Comparison of ENCODE assay signal across 20 cellular contexts in genomic region chr1:227744668-227745067, GRCh38. TPM values are rescaled to one million over a fixed set of nuclear protein-coding genes. Genes with fewer than 3 reads are reported as not detected.
DNase-seq lines count a peak whose midpoint lies in the region; ATAC-seq, FAIRE-seq and TF ChIP-seq lines count a peak whose summit lies in the region.
"Had no signal": no experiment of that assay in that cellular context is flagged by ENCODE, and none has a peak within 500 bp of the region (broad histone marks: within the 10 kb centered on the region; RNA-seq: fewer than 3 reads in every experiment).

No MANE protein-coding gene starts in this region.

- H3K9me3 ChIP-seq in K562 (replicated peaks; ENCODE audit: control insufficient read depth, insufficient read depth, low read depth, low read length) (no peaks in the 10 kb centered on the region), neuronal stem cell (replicated peaks in 1 of 2; ENCODE audit: control insufficient read depth in 2 of 2, insufficient read depth in 1 of 2, low read depth in 1 of 2, low read length in 2 of 2) (no peaks in the 10 kb centered on the region)
- H3K9me3 ChIP-seq: neutrophil, vagina had no signal

- peaks cover 34% of the 10 kb centered on the region for H3K79me1 ChIP-seq in neuronal stem cell (ENCODE audit: low read depth, low read length)

- no peak for TF ChIP-seq POLR2A in K562 (conservative IDR thresholded peaks at IDR 0.05)

- no peak for ATAC-seq in K562
- no peak for ATAC-seq in HG03025 (IDR thresholded peaks at IDR 0.05; ENCODE audit: low FRiP score, unreplicated experiment)

- CTCF ChIA-PET in activated CD4-positive, alpha-beta memory T cell treated with anti-CD3 and anti-CD28 coated beads, Interleukin-2, amount 10 ng/mL, durations not matched to agents 7 days and 5 days (lab: Charles Lee): interaction anchor here (0.9 to 1.4 kb wide), 2 partner anchors 19 to 43 kb away, joined by 3 read pairs; no protein-coding TSS in a partner anchor
- CTCF ChIA-PET in activated CD4-positive, alpha-beta memory T cell treated with anti-CD3 and anti-CD28 coated beads for 36 hours (lab: Charles Lee): interaction anchor here (1.0 to 2.2 kb wide), 3 partner anchors 14 to 209 kb away, joined by 3 to 9 read pairs (median 7); no protein-coding TSS in a partner anchor
- CTCF ChIA-PET in K562 (lab: Yijun Ruan, JAX; ENCODE audit: low intra/inter-chr PET ratio): interaction anchor here (0.5 kb wide), 1 partner anchor 202 kb away, joined by 3 read pairs; no protein-coding TSS in a partner anchor

- H3K4me2 ChIP-seq in K562 (ENCODE audit: insufficient read depth, low read length) (no peak overlapping the region), neuronal stem cell (ENCODE audit: insufficient read depth, low read length, poor library complexity, severe bottlenecking) (no peak overlapping the region)

- H3K27me3 ChIP-seq in K562 (ENCODE audit: control insufficient read depth in 2 of 2, insufficient read depth in 2 of 2, low read length in 2 of 2) (no peaks in the 10 kb centered on the region), neuronal stem cell (ENCODE audit: control insufficient read depth in 3 of 3, insufficient read depth in 3 of 3, low read depth in 1 of 3, low read length in 3 of 3) (no peaks in the 10 kb centered on the region)
- H3K27me3 ChIP-seq: neutrophil, vagina had no signal

- H2BK15ac ChIP-seq in neuronal stem cell (ENCODE audit: low read length): no peak overlapping the region

- H2BK120ac ChIP-seq in neuronal stem cell (ENCODE audit: low read depth, low read length): no peak overlapping the region

- H3K18ac ChIP-seq in neuronal stem cell (ENCODE audit: low read length): no peak overlapping the region

- no peak overlapping the region for H3K23ac ChIP-seq in neuronal stem cell (ENCODE audit: low read depth, low read length, poor library complexity)

- H3K9me3 Mint-ChIP-seq in activated CD4-positive, alpha-beta memory T cell treated with anti-CD3 and anti-CD28 coated beads, Interleukin-2, amount 10 ng/mL, durations not matched to agents 7 days and 5 days: no peaks in the 10 kb centered on the region
- no peaks in the 10 kb centered on the region for H3K9me3 Mint-ChIP-seq in activated CD4-positive, alpha-beta memory T cell treated with anti-CD3 and anti-CD28 coated beads for 36 hours
- H3K9me3 Mint-ChIP-seq: activated B cell treated with CpG ODN at 0.5 μM for 24 hours had no signal

- H3K36me3 Mint-ChIP-seq in activated CD4-positive, alpha-beta memory T cell treated with anti-CD3 and anti-CD28 coated beads, Interleukin-2, amount 10 ng/mL, durations not matched to agents 7 days and 5 days (ENCODE audit: low read depth): peaks cover 36% of the 10 kb centered on the region
- peaks cover 12% of the 10 kb centered on the region for H3K36me3 Mint-ChIP-seq in activated CD4-positive, alpha-beta memory T cell treated with anti-CD3 and anti-CD28 coated beads for 36 hours

- POLR2A ChIA-PET in activated CD4-positive, alpha-beta memory T cell treated with anti-CD3 and anti-CD28 coated beads, Interleukin-2, amount 10 ng/mL, durations not matched to agents 7 days and 5 days (lab: Charles Lee): interaction anchor here (0.9 to 2.0 kb wide), 4 partner anchors 9 to 21 kb away, joined by 3 to 6 read pairs (median 4); partner anchors contain the start of genes JMJD4 and SNAP47
- POLR2A ChIA-PET in activated CD4-positive, alpha-beta memory T cell treated with anti-CD3 and anti-CD28 coated beads for 36 hours (lab: Charles Lee): interaction anchor here (1.0 kb wide), 1 partner anchor 15 kb away, joined by 4 read pairs; no protein-coding TSS in a partner anchor
- POLR2A ChIA-PET in K562 (lab: Yijun Ruan, JAX): interaction anchor here (0.8 kb wide), 1 partner anchor 16 kb away, joined by 3 read pairs; no protein-coding TSS in a partner anchor

- no TSS peak for BruUV-seq in K562 (replicated peaks; lab: Mats Ljungman, UMichigan)

- TF ChIP-seq EP300 in K562 (IDR thresholded peaks at IDR 0.05; ENCODE audit: low read length): no peak

- no peak overlapping the region for H4K91ac ChIP-seq in neuronal stem cell (ENCODE audit: low read depth, low read length, poor library complexity)

- intact Hi-C loops in activated CD4-positive, alpha-beta memory T cell treated with anti-CD3 and anti-CD28 coated beads for 36 hours (cut with micrococcal nuclease): no loop called here
- intact Hi-C loops in K562 (cut with micrococcal nuclease) (no loop called here), cardiac septum (cut with DNase I) (no loop called here)

- H3K27me3 Mint-ChIP-seq in activated CD4-positive, alpha-beta memory T cell treated with anti-CD3 and anti-CD28 coated beads, Interleukin-2, amount 10 ng/mL, durations not matched to agents 7 days and 5 days: no peaks in the 10 kb centered on the region
- no peaks in the 10 kb centered on the region for H3K27me3 Mint-ChIP-seq in activated CD4-positive, alpha-beta memory T cell treated with anti-CD3 and anti-CD28 coated beads for 36 hours
- H3K27me3 Mint-ChIP-seq: activated B cell treated with CpG ODN at 0.5 μM for 24 hours had no signal

- H3K9me1 ChIP-seq in K562 (ENCODE audit: control insufficient read depth, insufficient read depth, low read length): peaks cover 21% of the 10 kb centered on the region

- peaks cover 24% of the 10 kb centered on the region for H4K20me1 ChIP-seq in K562 (replicated peaks; ENCODE audit: control insufficient read depth, insufficient read depth, low read length)

- no peak overlapping the region for H2BK5ac ChIP-seq in neuronal stem cell (ENCODE audit: low read length)

- H3K27ac ChIP-seq in K562 (ENCODE audit: extremely low read depth, low read depth, low read length) (no peak overlapping the region), neuronal stem cell (replicated peaks; ENCODE audit: low read length) (no peak overlapping the region)
- H3K27ac ChIP-seq: neutrophil, SK-N-MC, vagina had no signal

- H2BK12ac ChIP-seq in neuronal stem cell (ENCODE audit: low read length): no peak overlapping the region

- H3K79me2 ChIP-seq in K562 (ENCODE audit: control insufficient read depth, insufficient read depth, low read length): peaks cover 70% of the 10 kb centered on the region

- no peak for TF ChIP-seq CTCF in K562 (IDR thresholded peaks at IDR 0.05 in 2 of 3, conservative IDR thresholded peaks at IDR 0.05 in 1 of 3; ENCODE audit: insufficient read depth in 2 of 3, low read depth in 1 of 3, low read length in 3 of 3)

- H3K36me3 ChIP-seq in K562 (ENCODE audit: control insufficient read depth, insufficient read depth, low read length) (peaks cover 20% of the 10 kb centered on the region), neuronal stem cell (replicated peaks in 1 of 2; ENCODE audit: control insufficient read depth in 2 of 2, insufficient read depth in 2 of 2, low read length in 2 of 2) (peaks cover 13 to 37% of the 10 kb centered on the region in 2 donors)

- H3K4me1 ChIP-seq in K562 (replicated peaks in 1 of 2; ENCODE audit: control insufficient read depth in 2 of 2, insufficient read depth in 2 of 2, low read length in 2 of 2) (peaks cover 22 to 34% of the 10 kb centered on the region in 2 experiments), neuronal stem cell (ENCODE audit: control insufficient read depth in 2 of 2, insufficient read depth in 1 of 2, low read depth in 1 of 2, low read length in 2 of 2) (no peaks in the 10 kb centered on the region)

- FAIRE-seq in K562 (lab: Jason Lieb, UNC): no peak

- no peak overlapping the region for H3K4ac ChIP-seq in neuronal stem cell (ENCODE audit: low read length)

- in situ Hi-C loops in K562 (cut with MboI): no loop called here

- WGBS in K562 (ENCODE audit: insufficient coverage, low coverage, missing lambda C conversion rate): 86% methylated on average over 8 of the region's 8 CpGs
- WGBS in neuronal stem cell (ENCODE audit: extremely low coverage in 2 of 2, insufficient read length in 2 of 2, insufficient replicate concordance in 1 of 2), 2 donors: no CpG with 5 or more reads among the region's 8 CpGs

- peak overlapping the region; percentile 71 for H3K27ac Mint-ChIP-seq in activated CD4-positive, alpha-beta memory T cell treated with anti-CD3 and anti-CD28 coated beads, Interleukin-2, amount 10 ng/mL, durations not matched to agents 7 days and 5 days
- no peak overlapping the region for H3K27ac Mint-ChIP-seq in activated CD4-positive, alpha-beta memory T cell treated with anti-CD3 and anti-CD28 coated beads for 36 hours
- H3K27ac Mint-ChIP-seq: activated B cell treated with CpG ODN at 0.5 μM for 24 hours had no signal

- H3K4me3 ChIP-seq in K562 (no peak overlapping the region), neuronal stem cell (ENCODE audit: low read length in 2 of 2) (peak overlapping the region in 1 of 2 donors; percentile 22)
- H3K4me3 ChIP-seq: SK-N-MC, vagina had no signal

- TF ChIP-seq RAD21 in K562 (CRISPR knock-in tag; conservative IDR thresholded peaks at IDR 0.05 in 1 of 2, IDR thresholded peaks at IDR 0.05 in 1 of 2): no peak

- no peak overlapping the region for H4K8ac ChIP-seq in neuronal stem cell (ENCODE audit: low read depth, low read length)

- H3K14ac ChIP-seq in neuronal stem cell (ENCODE audit: low read length): no peak overlapping the region

- H2AFZ ChIP-seq in K562 (ENCODE audit: low read depth, low read length) (no peak overlapping the region), neuronal stem cell (ENCODE audit: low read length) (no peak overlapping the region)

- no peak overlapping the region for H3K4me3 Mint-ChIP-seq in activated CD4-positive, alpha-beta memory T cell treated with anti-CD3 and anti-CD28 coated beads, Interleukin-2, amount 10 ng/mL, durations not matched to agents 7 days and 5 days
- no peak overlapping the region for H3K4me3 Mint-ChIP-seq in activated CD4-positive, alpha-beta memory T cell treated with anti-CD3 and anti-CD28 coated beads for 36 hours
- H3K4me3 Mint-ChIP-seq: activated B cell treated with CpG ODN at 0.5 μM for 24 hours had no signal

- peaks cover 82% of the 10 kb centered on the region for H3K4me1 Mint-ChIP-seq in activated CD4-positive, alpha-beta memory T cell treated with anti-CD3 and anti-CD28 coated beads, Interleukin-2, amount 10 ng/mL, durations not matched to agents 7 days and 5 days
- H3K4me1 Mint-ChIP-seq in activated CD4-positive, alpha-beta memory T cell treated with anti-CD3 and anti-CD28 coated beads for 36 hours (ENCODE audit: low read depth): peaks cover 58% of the 10 kb centered on the region

- H3K9ac ChIP-seq in K562 (ENCODE audit: insufficient read depth in 1 of 2, low read depth in 2 of 2, low read length in 2 of 2) (peak overlapping the region in 1 of 2 experiments; percentile 47; a peak in 1 of 4 replicates), neuronal stem cell (ENCODE audit: low read depth, low read length, poor library complexity) (peak overlapping the region; percentile 18)

- no peak overlapping the region for H2AK5ac ChIP-seq in neuronal stem cell (ENCODE audit: low read depth, low read length)

- DNase-seq in activated CD4-positive, alpha-beta memory T cell treated with anti-CD3 and anti-CD28 coated beads, Interleukin-2, amount 10 ng/mL, durations not matched to agents 7 days and 5 days: peak; percentile 17
- no peak for DNase-seq in activated CD4-positive, alpha-beta memory T cell treated with anti-CD3 and anti-CD28 coated beads for 36 hours
- DNase-seq in COR-L47 (lab: John Stamatoyannopoulos, UW) (peak; percentile 44), K562 (ENCODE audit: extremely low read depth in 1 of 4, low spot score in 3 of 4) (no peak), neuronal stem cell (ENCODE audit: low spot score) (no peak), NCI-H345 treated with DMSO at 0.1 percent for 48 hours (lab: John Stamatoyannopoulos, UW; ENCODE audit: unreplicated experiment) (no peak), cardiac septum (ENCODE audit: low spot score) (no peak)
- DNase-seq: activated B cell treated with CpG ODN at 0.5 μM for 24 hours; activated naive CD4-positive, alpha-beta T cell treated with anti-CD3 and anti-CD28 coated beads, Interleukin-2, amount 50 U/mL, for 16 hours; activated T-cell treated with anti-CD3 and anti-CD28 coated beads, Interleukin-2, amount 50 U/mL, for 1 hour; anterior cingulate cortex; central memory CD4-positive, alpha-beta T cell; foreskin fibroblast; NCI-H1092 treated with DMSO at 0.1 percent for 48 hours; NCI-H524; T-helper 9 cell had no signal

RNA-seq across cellular contexts. Expression of gene SNAP47, which starts 9.4 kb away (rescaled TPM):
- total RNA-seq in activated CD4-positive, alpha-beta memory T cell treated with anti-CD3 and anti-CD28 coated beads, Interleukin-2, amount 10 ng/mL, durations not matched to agents 7 days and 5 days: 10 to 100 TPM; 55.3 to 59.4 TPM
- total RNA-seq in activated CD4-positive, alpha-beta memory T cell treated with anti-CD3 and anti-CD28 coated beads for 36 hours: 10 to 100 TPM; 30.9 to 32.5 TPM
- 76.1 and 128 TPM in 2 replicates for total RNA-seq in K562 (2011; cell fraction: chromatin; rRNA removed; ENCODE audit: low replicate concordance)
- total RNA-seq in K562 (2011; cell fraction: nucleolus; rRNA removed): 57.5 and 65.0 TPM in 2 replicates
- 47.6 and 53.5 TPM in 2 replicates for total RNA-seq in K562 (2011; cell fraction: nucleoplasm; rRNA removed)
- total RNA-seq in K562 (2014; rRNA removed) (40.9 and 49.6 TPM in 2 replicates), K562 (2014; rRNA removed; fragmentation: Illumina TruSeq; extraction: Trizol) (30.7 and 32.7 TPM in 2 replicates), K562 (2015; rRNA removed; fragmentation: Illumina TruSeq; extraction: Trizol) (32.5 and 33.2 TPM in 2 replicates), K562 (2021) (37.3 and 41.3 TPM in 2 replicates), cardiac septum (44.0 TPM)
- polyA plus RNA-seq in K562 (2011; rRNA removed) (32.1 and 36.8 TPM in 2 replicates), K562 (2014; fragmentation: Illumina TruSeq; extraction: Trizol) (32.6 and 36.8 TPM in 2 replicates), K562 (2014; fragmentation: Nextera tagmentation; extraction: Ambion mirVana) (1 to 10 TPM; 2.5 to 4.4 TPM), K562 (2014; rRNA removed) (24.9 and 33.0 TPM in 2 replicates)
- polyA plus RNA-seq in K562 (2011; cell fraction: cytosol; rRNA removed): 38.5 and 42.9 TPM in 2 replicates
- polyA plus RNA-seq in K562 (2011; cell fraction: nucleus; rRNA removed): 32.8 and 52.6 TPM in 2 replicates
- polyA plus RNA-seq in K562 (2012): 28.7 and 32.4 TPM in 2 replicates
- polyA minus RNA-seq in K562 (2011; rRNA and poly(A)+ RNA removed): 33.3 and 35.8 TPM in 2 replicates
- polyA minus RNA-seq in K562 (2011; cell fraction: cytosol; rRNA and poly(A)+ RNA removed): 21.2 TPM in 2 replicates
- polyA minus RNA-seq in K562 (2011; cell fraction: nucleus; rRNA and poly(A)+ RNA removed): 38.6 and 53.3 TPM in 2 replicates
- 27.1 TPM for polyA plus RNA-seq in neuronal stem cell (2013, experiment 1 of 2)
- polyA plus RNA-seq in neuronal stem cell (2013, experiment 2 of 2): 25.3 TPM

RNA-seq across cellular contexts. Expression of gene JMJD4, which starts 9.6 kb away (rescaled TPM):
- 10 to 100 TPM; 23.7 to 25.0 TPM for total RNA-seq in activated CD4-positive, alpha-beta memory T cell treated with anti-CD3 and anti-CD28 coated beads, Interleukin-2, amount 10 ng/mL, durations not matched to agents 7 days and 5 days
- 10 to 100 TPM; 15.2 to 16.1 TPM for total RNA-seq in activated CD4-positive, alpha-beta memory T cell treated with anti-CD3 and anti-CD28 coated beads for 36 hours
- 49.8 and 198 TPM in 2 replicates for total RNA-seq in K562 (2011; cell fraction: chromatin; rRNA removed; ENCODE audit: low replicate concordance)
- 191 and 200 TPM in 2 replicates for total RNA-seq in K562 (2011; cell fraction: nucleolus; rRNA removed)
- 67.6 and 91.5 TPM in 2 replicates for total RNA-seq in K562 (2011; cell fraction: nucleoplasm; rRNA removed)
- total RNA-seq in K562 (2014; rRNA removed): 39.6 and 52.8 TPM in 2 replicates
- total RNA-seq in K562 (2014; rRNA removed; fragmentation: Illumina TruSeq; extraction: Trizol): 19.5 and 20.3 TPM in 2 replicates
- 30.3 and 33.9 TPM in 2 replicates for total RNA-seq in K562 (2015; rRNA removed; fragmentation: Illumina TruSeq; extraction: Trizol)
- total RNA-seq in K562 (2021): 41.7 and 42.6 TPM in 2 replicates
- 23.4 and 29.2 TPM in 2 replicates for polyA plus RNA-seq in K562 (2011; rRNA removed)
- 30.5 and 75.3 TPM in 2 replicates for polyA plus RNA-seq in K562 (2011; cell fraction: cytosol; rRNA removed)
- 80.7 and 138 TPM in 2 replicates for polyA plus RNA-seq in K562 (2011; cell fraction: nucleus; rRNA removed)
- 22.6 and 23.5 TPM in 2 replicates for polyA plus RNA-seq in K562 (2012)
- polyA plus RNA-seq in K562 (2014; fragmentation: Illumina TruSeq; extraction: Trizol): 22.0 and 26.6 TPM in 2 replicates
- polyA plus RNA-seq in K562 (2014; fragmentation: Nextera tagmentation; extraction: Ambion mirVana): 1 to 10 TPM; 1.4 to 3.0 TPM
- 31.7 and 34.7 TPM in 2 replicates for polyA plus RNA-seq in K562 (2014; rRNA removed)
- polyA minus RNA-seq in K562 (2011; rRNA and poly(A)+ RNA removed): 26.8 and 39.5 TPM in 2 replicates
- 16.2 and 28.8 TPM in 2 replicates for polyA minus RNA-seq in K562 (2011; cell fraction: cytosol; rRNA and poly(A)+ RNA removed)
- 148 and 159 TPM in 2 replicates for polyA minus RNA-seq in K562 (2011; cell fraction: nucleus; rRNA and poly(A)+ RNA removed)
- 6.4 TPM for polyA plus RNA-seq in neuronal stem cell (2013, experiment 1 of 2)
- polyA plus RNA-seq in neuronal stem cell (2013, experiment 2 of 2): 5.6 TPM
- 10.7 TPM for total RNA-seq in cardiac septum

Comparison
In these comparisons a context has a peak if more than half of its experiments do, and no peak if none do; other contexts are left out.
1. DNase-seq: peak in activated CD4-positive, alpha-beta memory T cell treated with anti-CD3 and anti-CD28 coated beads, Interleukin-2, amount 10 ng/mL, durations not matched to agents 7 days and 5 days (single experiment) and COR-L47 (single experiment); none in activated CD4-positive, alpha-beta memory T cell treated with anti-CD3 and anti-CD28 coated beads for 36 hours (single experiment), K562 (0 of 4), neuronal stem cell (single experiment), NCI-H345 treated with DMSO at 0.1 percent for 48 hours (single experiment) and cardiac septum (single experiment).